Comparison of ENCODE assay signal across 23 cellular contexts in genomic region chr15:34496616-34497015, GRCh38. TPM values are rescaled to one million over a fixed set of nuclear protein-coding genes. Genes with fewer than 3 reads are reported as not detected.
DNase-seq lines count a peak whose midpoint lies in the region; ATAC-seq, FAIRE-seq and TF ChIP-seq lines count a peak whose summit lies in the region.
"Had no signal": no experiment of that assay in that cellular context is flagged by ENCODE, and none has a peak within 500 bp of the region (broad histone marks: within the 10 kb centered on the region; RNA-seq: fewer than 3 reads in every experiment).

No MANE protein-coding gene starts in this region.

- H3K27ac ChIP-seq in A549 (no peak overlapping the region), esophagus muscularis mucosa (replicated peaks in 1 of 4) (no peak overlapping the region)
- H3K27ac ChIP-seq: 22Rv1 had no signal

- CTCF ChIA-PET in A549 (lab: Yijun Ruan, JAX): no interaction called here
- CTCF ChIA-PET in activated CD4-positive, alpha-beta T cell treated with anti-CD3 and anti-CD28 coated beads for 36 hours (lab: Charles Lee): no interaction called here

- intact Hi-C loops in esophagus muscularis mucosa (cut with DNase I): no loop called here
- intact Hi-C loops in activated CD4-positive, alpha-beta T cell treated with anti-CD3 and anti-CD28 coated beads for 36 hours (cut with DNase I, micrococcal nuclease): loop anchor here in 1 of 2 experiments (2.0 kb wide), 1 partner anchor 16 kb away; no protein-coding TSS in a partner anchor

- FAIRE-seq in A549 (lab: Jason Lieb, UNC): no peak
- FAIRE-seq: H54, HTR-8/SVneo, RCC 7860 had no signal

- H3K36me3 Mint-ChIP-seq in stimulated activated memory B cell treated with anti-CD40 and anti-IgM and Interleukin-4, amounts not matched to agents 10 μg/mL and 1 μg/mL and 100 μg/mL, for 72 hours: no peaks in the 10 kb centered on the region
- no peaks in the 10 kb centered on the region for H3K36me3 Mint-ChIP-seq in activated CD4-positive, alpha-beta T cell treated with anti-CD3 and anti-CD28 coated beads for 36 hours (ENCODE audit: low read depth)
- H3K36me3 Mint-ChIP-seq: CD14-positive monocyte had no signal

- peak; percentile 24 for DNase-seq in NCI-H146 (lab: John Stamatoyannopoulos, UW)
- no peak for DNase-seq in NCI-H146 treated with DMSO at 0.1 percent for 48 hours (lab: John Stamatoyannopoulos, UW; ENCODE audit: unreplicated experiment)
- DNase-seq in A549 (ENCODE audit: low read depth in 1 of 2, low spot score in 1 of 2): no peak
- no peak for DNase-seq in esophagus muscularis mucosa (ENCODE audit: extremely low spot score)
- no peak for DNase-seq in NCI-H748 treated with DMSO at 0.1 percent for 48 hours (lab: John Stamatoyannopoulos, UW)
- no peak for DNase-seq in activated CD4-positive, alpha-beta T cell treated with anti-CD3 and anti-CD28 coated beads for 36 hours
- DNase-seq: DMS79, KG1, NCI-H1092 treated with DMSO at 0.1 percent for 48 hours, NCI-H1436 treated with DMSO at 0.1 percent for 48 hours, NCI-H2029 treated with DMSO at 0.1 percent for 48 hours, NCI-H345, NCI-H524 treated with DMSO at 0.1 percent for 48 hours, OCI-M1, SW 1271 had no signal

- TF ChIP-seq POLR2A in A549 (IDR thresholded peaks at IDR 0.05; ENCODE audit: low read length): no peak
- TF ChIP-seq POLR2A in esophagus muscularis mucosa (IDR thresholded peaks at IDR 0.05; ENCODE audit: low read depth): no peak

- H3K4me1 ChIP-seq in A549: no peaks in the 10 kb centered on the region
- peaks cover 0 to 28% (median 22%) of the 10 kb centered on the region in 4 donors for H3K4me1 ChIP-seq in esophagus muscularis mucosa

- ATAC-seq in A549: no peak; a peak in 1 of 6 replicates
- ATAC-seq in stimulated activated memory B cell treated with anti-CD40 and anti-IgM and Interleukin-4, amounts not matched to agents 10 μg/mL and 1 μg/mL and 100 μg/mL, for 72 hours: peak; percentile 20
- ATAC-seq in HG03571 (IDR thresholded peaks at IDR 0.05; ENCODE audit: unreplicated experiment): no peak
- no peak for ATAC-seq in activated CD4-positive, alpha-beta T cell treated with anti-CD3 and anti-CD28 coated beads for 36 hours

- no peak for TF ChIP-seq EP300 in A549 (IDR thresholded peaks at IDR 0.05)
- no peak for TF ChIP-seq EP300 in esophagus muscularis mucosa (IDR thresholded peaks at IDR 0.05)

- H3K4me3 ChIP-seq in A549 (no peak overlapping the region), esophagus muscularis mucosa (peak overlapping the region in 3 of 4 donors; percentile 10 to 16 (median 15))

- H3K9me3 ChIP-seq in A549 (no peaks in the 10 kb centered on the region), esophagus muscularis mucosa (peaks cover 0 to 3% (median under 1%) of the 10 kb centered on the region in 4 donors)

- no peaks in the 10 kb centered on the region for H3K36me3 ChIP-seq in esophagus muscularis mucosa

- peaks cover 10% of the 10 kb centered on the region for H3K4me1 Mint-ChIP-seq in stimulated activated memory B cell treated with anti-CD40 and anti-IgM and Interleukin-4, amounts not matched to agents 10 μg/mL and 1 μg/mL and 100 μg/mL, for 72 hours
- peaks cover 7% of the 10 kb centered on the region for H3K4me1 Mint-ChIP-seq in activated CD4-positive, alpha-beta T cell treated with anti-CD3 and anti-CD28 coated beads for 36 hours
- H3K4me1 Mint-ChIP-seq: B cell, CD14-positive monocyte had no signal

- no peak for TF ChIP-seq RAD21 in A549 (conservative IDR thresholded peaks at IDR 0.05 in 1 of 2, IDR thresholded peaks at IDR 0.05 in 1 of 2)

- H3K4me3 Mint-ChIP-seq in stimulated activated memory B cell treated with anti-CD40 and anti-IgM and Interleukin-4, amounts not matched to agents 10 μg/mL and 1 μg/mL and 100 μg/mL, for 72 hours: no peak overlapping the region
- no peak overlapping the region for H3K4me3 Mint-ChIP-seq in activated CD4-positive, alpha-beta T cell treated with anti-CD3 and anti-CD28 coated beads for 36 hours
- H3K4me3 Mint-ChIP-seq: B cell had no signal

- WGBS in A549 (ENCODE audit: missing lambda C conversion rate): 46% methylated on average over 14 of the region's 15 CpGs
- WGBS in esophagus muscularis mucosa: 35% methylated on average over 6 of the region's 15 CpGs

- POLR2A ChIA-PET in A549 (lab: Yijun Ruan, JAX): no interaction called here
- POLR2A ChIA-PET in activated CD4-positive, alpha-beta T cell treated with anti-CD3 and anti-CD28 coated beads for 36 hours (lab: Charles Lee): no interaction called here

- TF ChIP-seq CTCF in A549 (IDR thresholded peaks at IDR 0.05) (no peak), esophagus muscularis mucosa (IDR thresholded peaks at IDR 0.05) (no peak)

- peak overlapping the region; percentile 15; the same call in 1 of the 3 replicates for H3K4me2 ChIP-seq in A549

- no peak overlapping the region for H3K27ac Mint-ChIP-seq in stimulated activated memory B cell treated with anti-CD40 and anti-IgM and Interleukin-4, amounts not matched to agents 10 μg/mL and 1 μg/mL and 100 μg/mL, for 72 hours
- H3K27ac Mint-ChIP-seq in activated CD4-positive, alpha-beta T cell treated with anti-CD3 and anti-CD28 coated beads for 36 hours: no peak overlapping the region
- H3K27ac Mint-ChIP-seq: B cell, CD14-positive monocyte had no signal

- peaks cover 2% of the 10 kb centered on the region for H3K9me3 Mint-ChIP-seq in stimulated activated memory B cell treated with anti-CD40 and anti-IgM and Interleukin-4, amounts not matched to agents 10 μg/mL and 1 μg/mL and 100 μg/mL, for 72 hours
- no peaks in the 10 kb centered on the region for H3K9me3 Mint-ChIP-seq in activated CD4-positive, alpha-beta T cell treated with anti-CD3 and anti-CD28 coated beads for 36 hours (ENCODE audit: low read depth)

- H3K27me3 Mint-ChIP-seq in stimulated activated memory B cell treated with anti-CD40 and anti-IgM and Interleukin-4, amounts not matched to agents 10 μg/mL and 1 μg/mL and 100 μg/mL, for 72 hours: peaks cover 56% of the 10 kb centered on the region
- H3K27me3 Mint-ChIP-seq in activated CD4-positive, alpha-beta T cell treated with anti-CD3 and anti-CD28 coated beads for 36 hours: peaks cover 60% of the 10 kb centered on the region

- H3K27me3 ChIP-seq in esophagus muscularis mucosa: peaks cover 0 to 63% (median 29%) of the 10 kb centered on the region in 4 donors

TF ChIP-seq in A549, 52 proteins besides CTCF, POLR2A, EP300 and RAD21:
- TF ChIP-seq CEBPB (IDR thresholded peaks at IDR 0.05) (no peak), KDM5A (IDR thresholded peaks at IDR 0.05) (no peak), BCL3 (IDR thresholded peaks at IDR 0.05) (no peak)
- TF ChIP-seq, protein P1, sequence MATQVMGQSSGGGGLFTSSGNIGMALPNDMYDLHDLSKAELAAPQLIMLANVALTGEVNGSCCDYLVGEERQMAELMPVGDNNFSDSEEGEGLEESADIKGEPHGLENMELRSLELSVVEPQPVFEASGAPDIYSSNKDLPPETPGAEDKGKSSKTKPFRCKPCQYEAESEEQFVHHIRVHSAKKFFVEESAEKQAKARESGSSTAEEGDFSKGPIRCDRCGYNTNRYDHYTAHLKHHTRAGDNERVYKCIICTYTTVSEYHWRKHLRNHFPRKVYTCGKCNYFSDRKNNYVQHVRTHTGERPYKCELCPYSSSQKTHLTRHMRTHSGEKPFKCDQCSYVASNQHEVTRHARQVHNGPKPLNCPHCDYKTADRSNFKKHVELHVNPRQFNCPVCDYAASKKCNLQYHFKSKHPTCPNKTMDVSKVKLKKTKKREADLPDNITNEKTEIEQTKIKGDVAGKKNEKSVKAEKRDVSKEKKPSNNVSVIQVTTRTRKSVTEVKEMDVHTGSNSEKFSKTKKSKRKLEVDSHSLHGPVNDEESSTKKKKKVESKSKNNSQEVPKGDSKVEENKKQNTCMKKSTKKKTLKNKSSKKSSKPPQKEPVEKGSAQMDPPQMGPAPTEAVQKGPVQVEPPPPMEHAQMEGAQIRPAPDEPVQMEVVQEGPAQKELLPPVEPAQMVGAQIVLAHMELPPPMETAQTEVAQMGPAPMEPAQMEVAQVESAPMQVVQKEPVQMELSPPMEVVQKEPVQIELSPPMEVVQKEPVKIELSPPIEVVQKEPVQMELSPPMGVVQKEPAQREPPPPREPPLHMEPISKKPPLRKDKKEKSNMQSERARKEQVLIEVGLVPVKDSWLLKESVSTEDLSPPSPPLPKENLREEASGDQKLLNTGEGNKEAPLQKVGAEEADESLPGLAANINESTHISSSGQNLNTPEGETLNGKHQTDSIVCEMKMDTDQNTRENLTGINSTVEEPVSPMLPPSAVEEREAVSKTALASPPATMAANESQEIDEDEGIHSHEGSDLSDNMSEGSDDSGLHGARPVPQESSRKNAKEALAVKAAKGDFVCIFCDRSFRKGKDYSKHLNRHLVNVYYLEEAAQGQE (IDR thresholded peaks at IDR 0.05): no peak

RNA-seq across cellular contexts. Expression of gene GOLGA8A, which starts 59.0 kb away (rescaled TPM):
- polyA plus RNA-seq in A549 (2011; rRNA removed): 15.6 and 16.4 TPM in 2 replicates
- 4.5 and 4.7 TPM in 2 replicates for polyA plus RNA-seq in A549 (2012; cell fraction: cytosol; rRNA removed)
- polyA plus RNA-seq in A549 (2012; cell fraction: nucleus; rRNA removed): 39.1 and 43.9 TPM in 2 replicates
- polyA plus RNA-seq in A549 (2017; fragmentation: RNase III; extraction: RNeasy Plus Mini Kit Qiagen cat#74134 plus additional on column Dnase treatment): 11.7 to 13.9 TPM (median 12.6 TPM) in 3 replicates
- polyA minus RNA-seq in A549 (2011; rRNA and poly(A)+ RNA removed): 4.5 and 4.6 TPM in 2 replicates
- total RNA-seq in esophagus muscularis mucosa: 10 to 100 TPM; 13.2 to 35.3 (median 16.4) TPM
- total RNA-seq in activated CD4-positive, alpha-beta T cell treated with anti-CD3 and anti-CD28 coated beads for 36 hours: 100 to 1,000 TPM; 147 to 165 TPM

Comparison
In these comparisons a context has a peak if more than half of its experiments do, and no peak if none do; other contexts are left out.
1. RNA of gene GOLGA8A, which starts 59.0 kb away (total RNA-seq): 147 to 165 TPM in activated CD4-positive, alpha-beta T cell treated with anti-CD3 and anti-CD28 coated beads for 36 hours; 13.2 to 35.3 TPM in esophagus muscularis mucosa; every median in the first group is over 4 times any median in the second.